ENCODE assay signal across 8 cellular contexts in genomic region chr16:25108054-25108453, GRCh38.
A peak's percentile ranks its signal among the peaks of the same experiment; 100 is the strongest.
DNase-seq lines count a peak whose midpoint lies in the region; ATAC-seq and TF ChIP-seq lines count a peak whose summit lies in the region.

No MANE protein-coding gene starts in this region.

- peak overlapping the region; percentile 86 to 95 for H3K4me3 Mint-ChIP-seq in stimulated activated naive B cell treated with anti-CD40 and anti-IgM and Interleukin-4, amounts not matched to agents 10 μg/mL and 1 μg/mL and 100 μg/mL, for 72 hours

- peak overlapping the region; percentile 95 for H3K27ac Mint-ChIP-seq in stimulated activated naive B cell treated with anti-CD40 and anti-IgM and Interleukin-4, amounts not matched to agents 10 μg/mL and 1 μg/mL and 100 μg/mL, for 72 hours

- peaks cover 2 to 4% of the 10 kb centered on the region in 2 donors for H3K36me3 Mint-ChIP-seq in stimulated activated naive B cell treated with anti-CD40 and anti-IgM and Interleukin-4, amounts not matched to agents 10 μg/mL and 1 μg/mL and 100 μg/mL, for 72 hours

- no peak overlapping the region for H3K27ac ChIP-seq in brain microvascular endothelial cell

- H3K36me3 ChIP-seq in brain microvascular endothelial cell (replicated peaks), result no peaks in the 10 kb centered on the region

- no peaks in the 10 kb centered on the region for H3K27me3 ChIP-seq in brain microvascular endothelial cell (replicated peaks)

- DNase-seq in activated gamma-delta T cell treated with Interleukin-2 at 50 U/mL for 16 hours (peak; percentile 49), activated gamma-delta T cell (lab: John Stamatoyannopoulos, UW) (no peak), SW480 (ENCODE audit: low spot score) (peak; percentile 35), brain microvascular endothelial cell (no peak), NCI-H2081 treated with DMSO at 0.1 percent for 48 hours (lab: John Stamatoyannopoulos, UW) (no peak)
- no peak for DNase-seq in stimulated activated naive B cell treated with anti-CD40 and anti-IgM and Interleukin-4, amounts not matched to agents 10 μg/mL and 1 μg/mL and 100 μg/mL, for 72 hours

- no peaks in the 10 kb centered on the region for H3K27me3 Mint-ChIP-seq in stimulated activated naive B cell treated with anti-CD40 and anti-IgM and Interleukin-4, amounts not matched to agents 10 μg/mL and 1 μg/mL and 100 μg/mL, for 72 hours

- no peaks in the 10 kb centered on the region for H3K9me3 Mint-ChIP-seq in stimulated activated naive B cell treated with anti-CD40 and anti-IgM and Interleukin-4, amounts not matched to agents 10 μg/mL and 1 μg/mL and 100 μg/mL, for 72 hours

- ATAC-seq in stimulated activated naive B cell treated with anti-CD40 and anti-IgM and Interleukin-4, amounts not matched to agents 10 μg/mL and 1 μg/mL and 100 μg/mL, for 72 hours (replicated peaks), result no peak
- ATAC-seq in GM21723 (IDR thresholded peaks at IDR 0.05; ENCODE audit: unreplicated experiment) (no peak), HG03095 (IDR thresholded peaks at IDR 0.05; ENCODE audit: unreplicated experiment) (no peak)

- H3K4me3 ChIP-seq in brain microvascular endothelial cell (ENCODE audit: low read depth, low read length), result no peak overlapping the region

- TF ChIP-seq CTCF in brain microvascular endothelial cell (IDR thresholded peaks at IDR 0.05; ENCODE audit: low read depth, low read length, missing control alignments), result peak; percentile 29

- peaks cover 19 to 35% of the 10 kb centered on the region in 2 donors for H3K4me1 Mint-ChIP-seq in stimulated activated naive B cell treated with anti-CD40 and anti-IgM and Interleukin-4, amounts not matched to agents 10 μg/mL and 1 μg/mL and 100 μg/mL, for 72 hours

- in situ Hi-C loops in brain microvascular endothelial cell (cut with HindIII; ENCODE audit: low pct_ligation_motif_present, low sequenced_read_pairs), result no loop called here

Comparison
In these comparisons a context has a peak if more than half of its experiments do, and no peak if none do; other contexts are left out.
1. DNase-seq: peak in activated gamma-delta T cell treated with Interleukin-2 at 50 U/mL for 16 hours (single experiment) and SW480 (single experiment); none in activated gamma-delta T cell (single experiment), brain microvascular endothelial cell (single experiment), stimulated activated naive B cell treated with anti-CD40 and anti-IgM and Interleukin-4, amounts not matched to agents 10 μg/mL and 1 μg/mL and 100 μg/mL, for 72 hours (single experiment) and NCI-H2081 treated with DMSO at 0.1 percent for 48 hours (single experiment).